In the genomic region with DNA sequence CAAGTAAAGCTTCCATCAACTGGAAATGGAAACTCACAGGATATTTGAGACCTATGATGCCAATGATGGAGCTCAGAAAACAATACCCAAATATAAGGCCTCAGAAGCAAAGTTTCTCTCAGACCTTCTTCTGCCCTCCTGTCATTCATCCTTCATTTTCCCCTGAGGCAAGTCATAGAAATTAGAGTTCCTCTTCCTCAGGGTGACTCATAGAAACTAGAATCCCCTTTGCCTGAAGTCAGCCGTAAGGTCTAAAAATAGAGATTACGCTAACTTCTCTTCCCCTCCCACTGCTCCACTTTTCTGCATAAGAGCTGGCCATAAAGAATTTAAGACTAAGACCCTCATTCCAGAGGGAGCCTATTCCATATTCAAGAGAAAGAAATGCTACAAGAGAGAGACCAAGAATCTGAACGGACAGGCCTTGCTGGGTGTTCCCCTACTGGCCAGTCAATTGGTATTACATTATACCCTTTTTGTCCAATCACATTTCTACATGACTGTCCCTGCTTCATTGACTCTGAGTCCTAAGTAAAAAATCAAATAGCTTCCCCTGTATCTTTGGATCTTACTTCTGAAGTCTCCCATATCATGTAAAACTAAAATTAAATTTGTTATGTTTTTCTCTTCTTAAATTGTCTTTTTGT, we compare ENCODE assay signal across 18 cellular contexts.
A peak's percentile ranks its signal among the peaks of the same experiment; 100 is the strongest.
DNase-seq lines count a peak whose midpoint lies in the region; ATAC-seq, FAIRE-seq and TF ChIP-seq lines count a peak whose summit lies in the region.
"Had no signal": no experiment of that assay in that cellular context is flagged by ENCODE, and none has a peak within 500 bp of the region (broad histone marks: within the 10 kb centered on the region; RNA-seq: fewer than 3 reads in every experiment).

No MANE protein-coding gene starts in this region.

- 67% methylated on average over 3 of the region's 3 CpGs for WGBS in GM12878 (ENCODE audit: insufficient coverage, insufficient replicate concordance, low lambda C conversion rate, missing lambda C conversion rate)

- H2AFZ ChIP-seq in GM12878 (ENCODE audit: control insufficient read depth, low read depth, low read length), result no peak overlapping the region

- H4K20me1 ChIP-seq in GM12878 (ENCODE audit: control insufficient read depth, insufficient read depth), result no peaks in the 10 kb centered on the region

- no peak for TF ChIP-seq EP300 in GM12878 (IDR thresholded peaks at IDR 0.05; ENCODE audit: borderline replicate concordance in 1 of 2, control insufficient read depth in 1 of 2, low read depth in 2 of 2, low read length in 2 of 2)

- H3K9me3 Mint-ChIP-seq in activated T-cell treated with anti-CD3 and anti-CD28 coated beads, Interleukin-2, amount 50 U/mL, for 4 hours, result peaks cover 15% of the 10 kb centered on the region

- H3K4me1 ChIP-seq in GM12878 (ENCODE audit: control insufficient read depth, insufficient read depth, low read length), result no peaks in the 10 kb centered on the region
- H3K4me1 ChIP-seq: esophagus muscularis mucosa, tibial nerve had no signal

- no peaks in the 10 kb centered on the region for H3K27me3 ChIP-seq in GM12878 (replicated peaks in 1 of 2; ENCODE audit: control insufficient read depth in 2 of 2, insufficient read depth in 2 of 2, low read length in 1 of 2)
- H3K27me3 ChIP-seq: esophagus muscularis mucosa, ovary, tibial nerve had no signal

- no peak overlapping the region for H3K4me3 ChIP-seq in GM12878
- H3K4me3 ChIP-seq: esophagus muscularis mucosa, ovary, tibial nerve had no signal

- RAD21 ChIA-PET in GM12878 (lab: Charles Lee; ENCODE audit: unreplicated experiment), result no interaction called here

- no peaks in the 10 kb centered on the region for H3K36me3 Mint-ChIP-seq in activated T-cell treated with anti-CD3 and anti-CD28 coated beads, Interleukin-2, amount 50 U/mL, for 4 hours (ENCODE audit: insufficient read depth)

- BruUV-seq in GM12878 (replicated peaks; lab: Mats Ljungman, UMichigan), result no TSS peak

- H3K27me3 Mint-ChIP-seq in activated T-cell treated with anti-CD3 and anti-CD28 coated beads, Interleukin-2, amount 50 U/mL, for 4 hours (ENCODE audit: low read depth), result no peaks in the 10 kb centered on the region

- H3K4me1 Mint-ChIP-seq in activated T-cell treated with anti-CD3 and anti-CD28 coated beads, Interleukin-2, amount 50 U/mL, for 4 hours (ENCODE audit: low read depth), result no peaks in the 10 kb centered on the region

- no peak overlapping the region for H3K9ac ChIP-seq in GM12878 (ENCODE audit: control insufficient read depth, insufficient read depth, low read length)

- no peak for TF ChIP-seq POLR2A in GM12878 (IDR thresholded peaks at IDR 0.05; ENCODE audit: low read depth, low read length)

- no peaks in the 10 kb centered on the region for H3K36me3 ChIP-seq in GM12878 (ENCODE audit: control insufficient read depth in 2 of 2, insufficient read depth in 2 of 2, low read length in 1 of 2)
- H3K36me3 ChIP-seq: esophagus muscularis mucosa, ovary, tibial nerve had no signal

- in situ Hi-C loops in GM12878 (cut with MboI) (no loop called here), GM13977 (cut with MboI; ENCODE audit: low pct_unique_long_range_greater_than_20kb, low sequenced_read_pairs, unreplicated experiment) (no loop called here)

- TF ChIP-seq RAD21 in GM12878 (IDR thresholded peaks at IDR 0.05; ENCODE audit: insufficient read depth, low read depth, low read length), result no peak

- POLR2A ChIA-PET in GM12878 (lab: Charles Lee), result no interaction called here

- intact Hi-C loops in GM12878 (cut with micrococcal nuclease; ENCODE audit: unreplicated experiment), result no loop called here

- H3K9me3 ChIP-seq in GM12878 (replicated peaks; ENCODE audit: control insufficient read depth, insufficient read depth, low read length), result no peaks in the 10 kb centered on the region

- TF ChIP-seq CTCF in 22Rv1 (IDR thresholded peaks at IDR 0.05) (peak; percentile 29), GM12878 (IDR thresholded peaks at IDR 0.05 in 2 of 3, conservative IDR thresholded peaks at IDR 0.05 in 1 of 3; ENCODE audit: control insufficient read depth in 2 of 3, extremely low read depth in 1 of 3, insufficient read depth in 1 of 3, low read depth in 3 of 3, low read length in 3 of 3) (no peak), GM13977 (IDR thresholded peaks at IDR 0.05; ENCODE audit: extremely low read depth, insufficient read depth, missing control alignments) (no peak)

- no peak overlapping the region for H3K27ac ChIP-seq in 22Rv1
- no peak overlapping the region for H3K27ac ChIP-seq in GM12878 (ENCODE audit: control insufficient read depth, insufficient read depth)
- H3K27ac ChIP-seq: esophagus muscularis mucosa, HL-60, ovary, tibial nerve had no signal

- DNase-seq in HT1080 (ENCODE audit: low read depth), result peak; percentile 60
- no peak for DNase-seq in GM12878 (ENCODE audit: low read depth, low spot score)
- DNase-seq in activated T-cell treated with anti-CD3 and anti-CD28 coated beads, Interleukin-2, amount 50 U/mL, for 4 hours, result no peak
- DNase-seq in GM13977 (ENCODE audit: low spot score), result no peak
- DNase-seq in SW 1271 (lab: John Stamatoyannopoulos, UW), result no peak
- DNase-seq in DMS79 treated with DMSO at 0.1 percent for 48 hours (lab: John Stamatoyannopoulos, UW), result no peak
- DNase-seq: activated CD8-positive, alpha-beta memory T cell treated with anti-CD3 and anti-CD28 coated beads for 24 hours; midbrain; NCI-H226; ovary; T-helper 9 cell had no signal

- SMC1A ChIA-PET in GM12878 (lab: Charles Lee; ENCODE audit: uncharacterized antibody, unreplicated experiment), result interaction anchor here (0.5 to 0.8 kb wide), 2 partner anchors 14 to 558 kb away, joined by 3 read pairs; no protein-coding TSS in a partner anchor

- H3K79me2 ChIP-seq in GM12878 (ENCODE audit: control insufficient read depth, insufficient read depth, low read length), result no peaks in the 10 kb centered on the region

- FAIRE-seq in GM12878 (lab: Jason Lieb, UNC), result no peak
- FAIRE-seq: D721Med had no signal

- ATAC-seq in GM19463 (IDR thresholded peaks at IDR 0.05; ENCODE audit: unreplicated experiment), result peak; percentile 78
- peak; percentile 56 for ATAC-seq in GM12878
- ATAC-seq in activated T-cell treated with anti-CD3 and anti-CD28 coated beads, Interleukin-2, amount 50 U/mL, for 4 hours, result no peak
- ATAC-seq: activated naive CD4-positive, alpha-beta T cell treated with anti-CD3 and anti-CD28 coated beads, Interleukin-2, amount 50 U/mL, for 72 hours had no signal

- H3K4me3 Mint-ChIP-seq in activated T-cell treated with anti-CD3 and anti-CD28 coated beads, Interleukin-2, amount 50 U/mL, for 4 hours, result no peak overlapping the region

- H3K4me2 ChIP-seq in GM12878 (ENCODE audit: control insufficient read depth, insufficient read depth), result no peak overlapping the region

- CTCF ChIA-PET in GM12878 (lab: Yijun Ruan, JAX), result no interaction called here

TF ChIP-seq in GM12878, 131 proteins besides CTCF, POLR2A, EP300 and RAD21:
- TF ChIP-seq ASH2L (IDR thresholded peaks at IDR 0.05; ENCODE audit: borderline replicate concordance, low read depth) (no peak), LARP7 (IDR thresholded peaks at IDR 0.05) (no peak), JUNB (IDR thresholded peaks at IDR 0.05) (peak; percentile 20; the same call in 1 of the 2 replicates), SUPT20H (IDR thresholded peaks at IDR 0.05; ENCODE audit: borderline replicate concordance, control insufficient read depth, low read depth, low read length) (no peak), RELA (IDR thresholded peaks at IDR 0.05; ENCODE audit: borderline replicate concordance, partially characterized antibody) (no peak), PKNOX1 (IDR thresholded peaks at IDR 0.05) (peak; percentile 52; the same call in 1 of the 2 replicates), WRNIP1 (IDR thresholded peaks at IDR 0.05; ENCODE audit: borderline replicate concordance, low read depth, low read length) (no peak), SMC3 (IDR thresholded peaks at IDR 0.05; ENCODE audit: borderline replicate concordance, low read length) (no peak)

Comparison
In these comparisons a context has a peak if more than half of its experiments do, and no peak if none do; other contexts are left out.
1. ATAC-seq: peak in GM19463 (single experiment) and GM12878 (single experiment); none in activated T-cell treated with anti-CD3 and anti-CD28 coated beads, Interleukin-2, amount 50 U/mL, for 4 hours (0 of 2).